8 cellular contexts compared by ENCODE assay signal in genomic region chr10:102502029-102502336, GRCh38. TPM values are rescaled to one million over a fixed set of nuclear protein-coding genes. Genes with fewer than 3 reads are reported as not detected.
DNase-seq lines count a peak whose midpoint lies in the region; ATAC-seq and TF ChIP-seq lines count a peak whose summit lies in the region.

No MANE protein-coding gene starts in this region.

- peak overlapping the region; percentile 74 to 97 (median 93) for H3K27ac ChIP-seq in spleen

- peaks cover 30 to 87% (median 68%) of the 10 kb centered on the region in 6 donors for H3K4me1 ChIP-seq in spleen

- WGBS in spleen, 5 donors: 0 to 1% (median 0%) methylated on average over 13 to 19 of the region's 19 CpGs

- H3K4me1 Mint-ChIP-seq in WTC11: peaks cover 8% of the 10 kb centered on the region; the same call in 1 of the 2 replicates

- H3K4me3 ChIP-seq in spleen: peak overlapping the region; percentile 71 to 98 (median 88)

- intact Hi-C loops in spleen (cut with DNase I; ENCODE audit: low total_unique reads): loop anchor here (5.0 kb wide), 1 partner anchor 80 kb away; no protein-coding TSS in a partner anchor

- H3K36me3 ChIP-seq in spleen: peaks cover 0 to 18% (median 0%) of the 10 kb centered on the region in 6 donors

- no peaks in the 10 kb centered on the region for H3K9me3 Mint-ChIP-seq in WTC11

- no peaks in the 10 kb centered on the region for H3K9me3 ChIP-seq in spleen

- ATAC-seq in HG03175 (IDR thresholded peaks at IDR 0.05; ENCODE audit: unreplicated experiment): peak; percentile 72
- peak; percentile 74 for ATAC-seq in WTC11

- in situ Hi-C loops in GM18951 (cut with MboI; ENCODE audit: low sequenced_read_pairs, unreplicated experiment): loop anchor here (10.0 kb wide), 1 partner anchor 83 kb away; no protein-coding TSS in a partner anchor

- POLR2A ChIA-PET in WTC11 (lab: Charles Lee): interaction anchor here (0.6 to 1.4 kb wide), 3 partner anchors 51 to 86 kb away, joined by 3 to 4 read pairs (median 3); partner anchors contain the start of gene C10orf95

- peak; percentile 30 for TF ChIP-seq POLR2A in GM18951 (IDR thresholded peaks at IDR 0.05; ENCODE audit: extremely low read depth, insufficient read depth, insufficient read length)
- TF ChIP-seq POLR2A in spleen (IDR thresholded peaks at IDR 0.05): peak in 1 of 3 donors; percentile 91

- no peaks in the 10 kb centered on the region for H3K27me3 ChIP-seq in spleen (replicated peaks in 1 of 7)

- CTCF ChIA-PET in WTC11 (lab: Charles Lee): interaction anchor here (0.6 to 3.6 kb wide), 29 partner anchors 11 to 333 kb away, joined by 3 to 163 read pairs (median 6); partner anchors contain the start of genes ARL3, C10orf95, CUEDC2 and FBXL15

- peaks cover 6% of the 10 kb centered on the region; the same call in 1 of the 2 replicates for H3K36me3 Mint-ChIP-seq in WTC11

- no peak for TF ChIP-seq CTCF in WTC11 (IDR thresholded peaks at IDR 0.05)
- peak in 2 of 11 experiments; percentile 12 to 34 for TF ChIP-seq CTCF in spleen (IDR thresholded peaks at IDR 0.05 in 8 of 11, conservative IDR thresholded peaks at IDR 0.05 in 3 of 11)

- peaks cover 12% of the 10 kb centered on the region for H3K27me3 Mint-ChIP-seq in WTC11 (ENCODE audit: low read depth)

- H3K4me3 Mint-ChIP-seq in WTC11: no peak overlapping the region

- DNase-seq in AG08396 (ENCODE audit: low spot score) (peak; percentile 97), NCI-H2227 treated with DMSO at 0.1 percent for 48 hours (lab: John Stamatoyannopoulos, UW) (peak; percentile 94), WTC11 (ENCODE audit: low spot score) (peak; percentile 99), cerebellar cortex (ENCODE audit: low spot score) (peak; percentile 100), inferior parietal cortex (ENCODE audit: extremely low spot score) (peak; percentile 100), spleen (peak; percentile 98)

- no peak overlapping the region for H3K27ac Mint-ChIP-seq in WTC11

TF ChIP-seq in WTC11, 78 proteins besides CTCF, POLR2A, EP300 and RAD21:
- TF ChIP-seq, protein P1, sequence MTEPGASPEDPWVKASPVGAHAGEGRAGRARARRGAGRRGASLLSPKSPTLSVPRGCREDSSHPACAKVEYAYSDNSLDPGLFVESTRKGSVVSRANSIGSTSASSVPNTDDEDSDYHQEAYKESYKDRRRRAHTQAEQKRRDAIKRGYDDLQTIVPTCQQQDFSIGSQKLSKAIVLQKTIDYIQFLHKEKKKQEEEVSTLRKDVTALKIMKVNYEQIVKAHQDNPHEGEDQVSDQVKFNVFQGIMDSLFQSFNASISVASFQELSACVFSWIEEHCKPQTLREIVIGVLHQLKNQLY (CRISPR knock-in tag; IDR thresholded peaks at IDR 0.05): no peak
- peak; percentile 94 for TF ChIP-seq NFYB (CRISPR knock-in tag; conservative IDR thresholded peaks at IDR 0.05; ENCODE audit: low read depth)
- TF ChIP-seq ZNF219 (CRISPR knock-in tag; IDR thresholded peaks at IDR 0.05; ENCODE audit: borderline replicate concordance): no peak
- TF ChIP-seq CREM (CRISPR knock-in tag; IDR thresholded peaks at IDR 0.05): no peak
- TF ChIP-seq CREB1 (CRISPR knock-in tag; IDR thresholded peaks at IDR 0.05): no peak
- peak; percentile 49; the same call in 1 of the 2 replicates for TF ChIP-seq FOXK1 (CRISPR knock-in tag; IDR thresholded peaks at IDR 0.05)
- TF ChIP-seq FOXP4 (CRISPR knock-in tag; IDR thresholded peaks at IDR 0.05): no peak
- peak; percentile 76 for TF ChIP-seq SP1 (CRISPR knock-in tag; conservative IDR thresholded peaks at IDR 0.05)
- no peak for TF ChIP-seq ZBTB21 (CRISPR knock-in tag; IDR thresholded peaks at IDR 0.05; ENCODE audit: borderline replicate concordance)

RNA-seq across cellular contexts. Expression of gene ACTR1A, which starts 0.5 kb away (rescaled TPM):
- total RNA-seq in WTC11 (2021) (93.3 to 94.6 TPM (median 93.6 TPM) in 3 replicates), spleen (10 to 100 TPM; 64.0 to 90.8 (median 76.7) TPM)
- polyA plus RNA-seq in spleen: 10 to 100 TPM; 25.5 to 54.3 (median 34.7) TPM

RNA-seq across cellular contexts. Expression of gene SUFU, which starts 1.8 kb away (rescaled TPM):
- total RNA-seq in WTC11 (2021) (11.6 to 13.1 TPM (median 12.8 TPM) in 3 replicates), spleen (10 to 100 TPM; 11.4 to 21.9 (median 15.1) TPM)
- 1 to 10 TPM; 2.0 to 6.3 (median 2.8) TPM for polyA plus RNA-seq in spleen

RNA-seq across cellular contexts. Expression of gene C10orf95, which starts 50.6 kb away (rescaled TPM):
- total RNA-seq in WTC11 (2021) (0.57 to 0.96 TPM (median 0.87 TPM) in 3 replicates), spleen (under 1 TPM in 4 of 7 donors, not detected in 3; 0.33 to 0.77 (median 0.47) TPM)
- polyA plus RNA-seq in spleen: under 1 TPM; 0.06 to 0.33 (median 0.18) TPM

Comparison
In these comparisons a context has a peak if more than half of its experiments do, and no peak if none do; other contexts are left out.
1. Peak in every context shown above with its lines: DNase-seq, ATAC-seq, H3K4me3 ChIP-seq and H3K27ac ChIP-seq.